Comparison of ENCODE assay signal across 1 cellular context in genomic region chr9:129865668-129866320, GRCh38.
TF ChIP-seq lines count a peak whose summit lies in the region.

No MANE protein-coding gene starts in this region.

TF ChIP-seq in K562, 482 proteins besides CTCF, POLR2A, EP300 and RAD21:
- TF ChIP-seq ZNF395 (CRISPR knock-in tag; IDR thresholded peaks at IDR 0.05), result 0 out of 2 replicates have a peak, but pooled peaks have one; percentile 32
- no peak for TF ChIP-seq TRIM28 (IDR thresholded peaks at IDR 0.05)
- peak; percentile 28; the same call in 1 of the 2 replicates for TF ChIP-seq RBFOX2 (IDR thresholded peaks at IDR 0.05; ENCODE audit: low read depth, low read length)
- no peak for TF ChIP-seq HSF4 (CRISPR knock-in tag; IDR thresholded peaks at IDR 0.05; ENCODE audit: borderline replicate concordance)
- 0 out of 3 replicates have a peak, but pooled peaks of 1 of the 2 experiments have one; percentile 2 for TF ChIP-seq CBX3 (IDR thresholded peaks at IDR 0.05; ENCODE audit: borderline replicate concordance in 1 of 2, low read length in 2 of 2)
- no peak for TF ChIP-seq SAFB (IDR thresholded peaks at IDR 0.05; ENCODE audit: borderline replicate concordance, low read depth, low read length)
- no peak for TF ChIP-seq HIVEP1 (CRISPR knock-in tag; IDR thresholded peaks at IDR 0.05)
